ENCODE assay signal across 28 cellular contexts in the genomic region with DNA sequence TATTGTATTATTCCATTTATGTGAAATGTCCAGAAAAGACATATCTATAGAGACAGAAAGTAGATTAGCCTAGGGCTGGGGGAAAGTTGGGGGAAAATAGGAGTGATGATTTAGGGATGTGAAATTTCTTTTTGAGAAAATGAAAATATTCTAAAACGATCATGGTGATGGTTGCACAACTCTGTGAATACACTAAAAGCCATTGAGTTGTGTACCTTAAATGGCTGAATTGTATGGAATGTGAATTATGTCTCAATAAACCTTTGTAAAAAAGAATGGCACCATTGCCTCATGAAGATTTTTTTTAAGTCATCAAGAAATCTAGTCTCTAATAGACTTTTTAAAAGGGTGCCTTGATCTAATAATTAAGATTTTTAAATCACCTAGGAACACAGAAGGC. TPM values are rescaled to one million over a fixed set of nuclear protein-coding genes. Genes with fewer than 3 reads are reported as not detected.
DNase-seq lines count a peak whose midpoint lies in the region; ATAC-seq, FAIRE-seq and TF ChIP-seq lines count a peak whose summit lies in the region.
"Had no signal": no experiment of that assay in that cellular context is flagged by ENCODE, and none has a peak within 500 bp of the region (broad histone marks: within the 10 kb centered on the region; RNA-seq: fewer than 3 reads in every experiment).

No MANE protein-coding gene starts in this region.

- H3K27ac ChIP-seq in HEK293 (ENCODE audit: extremely low read depth, low read depth, low read length) (no peak overlapping the region), IMR-90 (ENCODE audit: insufficient read depth, low read length) (no peak overlapping the region), OCI-LY3 (ENCODE audit: low read length) (no peak overlapping the region), K562 (ENCODE audit: extremely low read depth, low read depth, low read length) (no peak overlapping the region)
- H3K27ac ChIP-seq: BLaER1 had no signal

- H4K5ac ChIP-seq in IMR-90 (ENCODE audit: low read depth, low read length) = no peak overlapping the region

- ATAC-seq in IMR-90 (ENCODE audit: low read depth) (no peak), K562 (no peak), GM19035 (IDR thresholded peaks at IDR 0.05; ENCODE audit: unreplicated experiment) (no peak)
- ATAC-seq: GM12878 had no signal

- no peak for DNase-seq in IMR-90
- no peak for DNase-seq in K562 (ENCODE audit: extremely low read depth in 1 of 4, low spot score in 3 of 4)
- DNase-seq in ecto neural progenitor cell (ENCODE audit: low spot score) = no peak
- no peak for DNase-seq in stimulated activated naive CD4-positive, alpha-beta T cell (lab: John Stamatoyannopoulos, UW)
- DNase-seq in activated CD4-positive, CD25-positive, alpha-beta regulatory T cell (lab: John Stamatoyannopoulos, UW) = no peak
- DNase-seq: 8988T; ACHN; BE2C; C1 segment of cervical spinal cord; CD4-positive, alpha-beta memory T cell; CD4-positive, CD25-positive, alpha-beta regulatory T cell; CD8-positive, alpha-beta memory T cell; COR-L47; DMS 273 treated with DMSO at 0.1 percent for 48 hours; DMS153; DMS79; DND-41; EL; GDM1 had no signal

- peaks cover 4% of the 10 kb centered on the region; the same call in 1 of the 2 replicates for H3K79me2 ChIP-seq in OCI-LY3 (ENCODE audit: low read length)
- peaks cover 14% of the 10 kb centered on the region for H3K79me2 ChIP-seq in K562 (ENCODE audit: control insufficient read depth, insufficient read depth, low read length)

- H3K36me3 ChIP-seq in HEK293 (ENCODE audit: control insufficient read depth in 2 of 2, insufficient read depth in 1 of 2, low read length in 2 of 2) (no peaks in the 10 kb centered on the region), IMR-90 (ENCODE audit: control insufficient read depth, insufficient read depth, low read length) (no peaks in the 10 kb centered on the region), OCI-LY3 (replicated peaks; ENCODE audit: low read depth, low read length) (no peaks in the 10 kb centered on the region), K562 (ENCODE audit: control insufficient read depth, insufficient read depth, low read length) (no peaks in the 10 kb centered on the region)
- H3K36me3 ChIP-seq: BE2C, BLaER1 had no signal

- H3K4me3 ChIP-seq in HEK293 (ENCODE audit: low read depth, low read length) (no peak overlapping the region), IMR-90 (ENCODE audit: insufficient read depth, low read depth, low read length) (no peak overlapping the region), OCI-LY3 (ENCODE audit: low read length) (peak overlapping the region; percentile 23; the same call in 1 of the 2 replicates), K562 (no peak overlapping the region)
- H3K4me3 ChIP-seq: BLaER1, GM12878 had no signal

- H3K9ac ChIP-seq in IMR-90 (ENCODE audit: low read depth, low read length) (no peak overlapping the region), OCI-LY3 (ENCODE audit: low read length) (no peak overlapping the region), K562 (ENCODE audit: insufficient read depth in 1 of 2, low read depth in 2 of 2, low read length in 2 of 2) (no peak overlapping the region)
- H3K9ac ChIP-seq: BLaER1 had no signal

- no peak overlapping the region for H3K56ac ChIP-seq in IMR-90 (ENCODE audit: extremely low read depth, insufficient read depth, low read length)

- no peak overlapping the region for H3K23ac ChIP-seq in IMR-90 (ENCODE audit: low read depth, low read length)

- H3K27me3 ChIP-seq in IMR-90 (ENCODE audit: control insufficient read depth, insufficient read depth, low read length) = peaks cover 2% of the 10 kb centered on the region; the same call in 1 of the 2 replicates
- H3K27me3 ChIP-seq in OCI-LY3 (ENCODE audit: low read depth, low read length) = no peaks in the 10 kb centered on the region
- no peaks in the 10 kb centered on the region; a peak in 1 of 5 replicates for H3K27me3 ChIP-seq in K562 (ENCODE audit: control insufficient read depth in 2 of 2, insufficient read depth in 2 of 2, low read length in 2 of 2)
- H3K27me3 ChIP-seq: BE2C, BLaER1 had no signal

- CTCF ChIA-PET in HEK293 (lab: Yijun Ruan, JAX) = no interaction called here
- CTCF ChIA-PET in IMR-90 (lab: Yijun Ruan, JAX) = no interaction called here
- CTCF ChIA-PET in K562 (lab: Yijun Ruan, JAX; ENCODE audit: low intra/inter-chr PET ratio) = no interaction called here

- no peak overlapping the region for H2BK20ac ChIP-seq in IMR-90 (ENCODE audit: low read depth, low read length)

- TF ChIP-seq CTCF in HEK293 (tag by site-specific recombination; IDR thresholded peaks at IDR 0.05) = no peak
- no peak for TF ChIP-seq CTCF in IMR-90 (conservative IDR thresholded peaks at IDR 0.05; ENCODE audit: low read depth, low read length)
- no peak for TF ChIP-seq CTCF in OCI-LY3 (IDR thresholded peaks at IDR 0.05; ENCODE audit: low read depth, low read length)
- TF ChIP-seq CTCF in K562 (IDR thresholded peaks at IDR 0.05 in 2 of 3, conservative IDR thresholded peaks at IDR 0.05 in 1 of 3; ENCODE audit: insufficient read depth in 2 of 3, low read depth in 1 of 3, low read length in 3 of 3) = no peak

- H3K18ac ChIP-seq in IMR-90 (ENCODE audit: low read depth, low read length) = no peak overlapping the region

- dilution Hi-C loops in IMR-90 (cut with HindIII; ENCODE audit: low sequenced_read_pairs, unreplicated experiment) = no loop called here

- WGBS in IMR-90 (ENCODE audit: extremely low coverage in 2 of 2, insufficient read length in 1 of 2), 2 experiments = 100% methylated on average over 1 of the region's 1 CpG; no CpG with 5 or more reads in 1 of the 2 experiments
- 18% methylated on average over 1 of the region's 1 CpG for WGBS in K562 (ENCODE audit: insufficient coverage, low coverage, missing lambda C conversion rate)

- BruUV-seq in IMR-90 (replicated peaks; lab: Mats Ljungman, UMichigan) = no TSS peak
- BruUV-seq in K562 (replicated peaks; lab: Mats Ljungman, UMichigan) = no TSS peak

- in situ Hi-C loops in IMR-90 (cut with MboI; ENCODE audit: low sequenced_read_pairs) (no loop called here), K562 (cut with MboI) (no loop called here)

- H3K4me1 ChIP-seq in HEK293 (ENCODE audit: control insufficient read depth, insufficient read depth, low read length) (no peaks in the 10 kb centered on the region), IMR-90 (ENCODE audit: control insufficient read depth, insufficient read depth, low read length) (peaks cover 4% of the 10 kb centered on the region), OCI-LY3 (ENCODE audit: low read length) (peaks cover 42% of the 10 kb centered on the region), K562 (replicated peaks in 1 of 2; ENCODE audit: control insufficient read depth in 2 of 2, insufficient read depth in 2 of 2, low read length in 2 of 2) (peaks cover 0 to 4% of the 10 kb centered on the region in 2 experiments; a peak in 2 of 5 replicates)
- H3K4me1 ChIP-seq: BE2C had no signal

- FAIRE-seq in K562 (lab: Jason Lieb, UNC) = no peak
- FAIRE-seq: A204.1, GM12878, GM12892, GM18507, GM19239 had no signal

- no peak overlapping the region for H3K14ac ChIP-seq in IMR-90 (replicated peaks; ENCODE audit: low read depth, low read length)

- H4K20me1 ChIP-seq in IMR-90 (ENCODE audit: insufficient read depth, low read length) (no peaks in the 10 kb centered on the region), OCI-LY3 (ENCODE audit: insufficient read depth, low read length) (no peaks in the 10 kb centered on the region), K562 (replicated peaks; ENCODE audit: control insufficient read depth, insufficient read depth, low read length) (no peaks in the 10 kb centered on the region)
- H4K20me1 ChIP-seq: BLaER1 had no signal

- no peak overlapping the region for H2AK5ac ChIP-seq in IMR-90 (ENCODE audit: low read depth, low read length)

- POLR2A ChIA-PET in HEK293 (lab: Yijun Ruan, JAX) = no interaction called here
- POLR2A ChIA-PET in IMR-90 (lab: Charles Lee; ENCODE audit: unreplicated experiment) = no interaction called here
- POLR2A ChIA-PET in K562 (lab: Yijun Ruan, JAX) = interaction anchor here (0.8 kb wide), 1 partner anchor 29 kb away, joined by 3 read pairs; no protein-coding TSS in a partner anchor

- no peak overlapping the region for H2BK5ac ChIP-seq in IMR-90 (ENCODE audit: low read depth, low read length, poor library complexity, severe bottlenecking)

- H2AFZ ChIP-seq in IMR-90 (replicated peaks; ENCODE audit: low read length, poor library complexity) (no peak overlapping the region), OCI-LY3 (ENCODE audit: low read depth, low read length) (no peak overlapping the region), K562 (ENCODE audit: low read depth, low read length) (no peak overlapping the region)

- peaks cover 7 to 11% of the 10 kb centered on the region in 2 experiments for H3K79me1 ChIP-seq in IMR-90 (ENCODE audit: low read depth in 1 of 2, low read length in 2 of 2)

- no peak for TF ChIP-seq RAD21 in IMR-90 (IDR thresholded peaks at IDR 0.05; ENCODE audit: low read length)
- TF ChIP-seq RAD21 in K562 (CRISPR knock-in tag; conservative IDR thresholded peaks at IDR 0.05 in 1 of 2, IDR thresholded peaks at IDR 0.05 in 1 of 2) = no peak

- TF ChIP-seq POLR2A in IMR-90 (IDR thresholded peaks at IDR 0.05; ENCODE audit: low read depth, low read length) = no peak
- no peak for TF ChIP-seq POLR2A in K562 (conservative IDR thresholded peaks at IDR 0.05)

- H4K8ac ChIP-seq in IMR-90 (ENCODE audit: low read depth in 2 of 2, low read length in 2 of 2) = no peak overlapping the region

- H3K4ac ChIP-seq in IMR-90 (ENCODE audit: low read depth, low read length) = no peak overlapping the region

- no peak overlapping the region for H4K91ac ChIP-seq in IMR-90 (ENCODE audit: insufficient read depth, low read depth, low read length)

- H3K4me2 ChIP-seq in IMR-90 (ENCODE audit: low read depth, low read length) = no peak overlapping the region
- H3K4me2 ChIP-seq in OCI-LY3 (ENCODE audit: low read length) = peak overlapping the region; percentile 49
- no peak overlapping the region for H3K4me2 ChIP-seq in K562 (ENCODE audit: insufficient read depth, low read length)

- no peak overlapping the region for H2AK9ac ChIP-seq in IMR-90 (replicated peaks; ENCODE audit: low read depth, low read length, poor library complexity)

- H3K9me1 ChIP-seq in IMR-90 (ENCODE audit: insufficient read depth, low read length) (peaks cover 6% of the 10 kb centered on the region; the same call in 1 of the 2 replicates), K562 (ENCODE audit: control insufficient read depth, insufficient read depth, low read length) (no peaks in the 10 kb centered on the region)

- intact Hi-C loops in IMR-90 (cut with micrococcal nuclease) (no loop called here), K562 (cut with micrococcal nuclease) (no loop called here)

- no peak overlapping the region for H2BK15ac ChIP-seq in IMR-90 (ENCODE audit: low read depth, low read length)

- TF ChIP-seq EP300 in K562 (IDR thresholded peaks at IDR 0.05; ENCODE audit: low read length) = no peak

- H3K9me3 ChIP-seq in HEK293 (ENCODE audit: control insufficient read depth, insufficient read depth, low read depth, low read length) = no peaks in the 10 kb centered on the region
- no peaks in the 10 kb centered on the region for H3K9me3 ChIP-seq in IMR-90 (ENCODE audit: control insufficient read depth, insufficient read depth, low read length)
- no peaks in the 10 kb centered on the region for H3K9me3 ChIP-seq in OCI-LY3 (ENCODE audit: insufficient read depth, low read length)
- H3K9me3 ChIP-seq in K562 (replicated peaks; ENCODE audit: control insufficient read depth, insufficient read depth, low read depth, low read length) = no peaks in the 10 kb centered on the region
- H3K9me3 ChIP-seq: BE2C, BLaER1 had no signal

- H2BK120ac ChIP-seq in IMR-90 (ENCODE audit: low read depth, low read length) = no peak overlapping the region

RNA-seq across cellular contexts. Expression of a gene that starts 3.6 kb away (rescaled TPM):
- total RNA-seq in IMR-90 (2012; rRNA removed) (63.8 and 66.1 TPM in 2 replicates), K562 (2014; rRNA removed) (43.9 and 50.8 TPM in 2 replicates), K562 (2014; rRNA removed; fragmentation: Illumina TruSeq; extraction: Trizol) (98.2 and 102 TPM in 2 replicates), K562 (2015; rRNA removed; fragmentation: Illumina TruSeq; extraction: Trizol) (88.3 and 102 TPM in 2 replicates), K562 (2021) (65.6 and 68.8 TPM in 2 replicates)
- polyA plus RNA-seq in IMR-90 (2012; rRNA removed) (13.0 and 15.6 TPM in 2 replicates), K562 (2011; rRNA removed) (63.8 and 71.5 TPM in 2 replicates), K562 (2014; fragmentation: Illumina TruSeq; extraction: Trizol) (45.6 and 55.6 TPM in 2 replicates), K562 (2014; fragmentation: Nextera tagmentation; extraction: Ambion mirVana) (10 to 100 TPM; 29.3 to 30.3 TPM), K562 (2014; rRNA removed) (30.5 and 33.5 TPM in 2 replicates)
- 2.9 and 4.8 TPM in 2 replicates for polyA plus RNA-seq in IMR-90 (2012; cell fraction: cytosol; rRNA removed)
- 6.7 and 40.3 TPM in 2 replicates for polyA plus RNA-seq in IMR-90 (2012; cell fraction: nucleus; rRNA removed; ENCODE audit: low replicate concordance)
- total RNA-seq in K562 (2011; cell fraction: chromatin; rRNA removed; ENCODE audit: low replicate concordance) = 92.0 and 356 TPM in 2 replicates
- 44.2 and 71.7 TPM in 2 replicates for total RNA-seq in K562 (2011; cell fraction: nucleolus; rRNA removed)
- 155 and 284 TPM in 2 replicates for total RNA-seq in K562 (2011; cell fraction: nucleoplasm; rRNA removed)
- polyA plus RNA-seq in K562 (2011; cell fraction: cytosol; rRNA removed) = 15.1 and 24.2 TPM in 2 replicates
- 61.4 and 72.4 TPM in 2 replicates for polyA plus RNA-seq in K562 (2011; cell fraction: nucleus; rRNA removed)
- polyA plus RNA-seq in K562 (2012) = 32.7 and 34.8 TPM in 2 replicates
- polyA minus RNA-seq in K562 (2011; rRNA and poly(A)+ RNA removed) = 209 and 231 TPM in 2 replicates
- polyA minus RNA-seq in K562 (2011; cell fraction: cytosol; rRNA and poly(A)+ RNA removed) = 44.0 and 48.9 TPM in 2 replicates
- 93.4 and 163 TPM in 2 replicates for polyA minus RNA-seq in K562 (2011; cell fraction: nucleus; rRNA and poly(A)+ RNA removed)
